17 cellular contexts compared by ENCODE assay signal in the genomic region with DNA sequence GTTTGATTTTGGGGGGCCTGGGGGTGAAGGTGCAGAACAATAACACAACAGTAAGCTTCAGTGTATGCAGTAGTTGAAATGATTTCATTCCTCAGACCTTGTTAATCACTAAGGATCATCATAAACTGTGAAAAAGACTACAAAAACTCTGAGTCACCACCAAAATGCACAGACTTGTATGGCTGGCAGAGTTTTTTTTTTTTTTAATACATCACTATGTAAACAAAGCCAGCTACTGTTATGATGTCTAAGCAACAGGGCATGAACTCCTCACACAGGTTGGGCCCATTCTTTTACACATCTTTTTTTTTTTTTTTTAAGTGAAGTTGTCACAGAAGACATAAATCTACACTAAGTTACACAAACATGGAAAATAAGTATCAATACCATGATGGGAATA.
A peak's percentile ranks its signal among the peaks of the same experiment; 100 is the strongest.
DNase-seq lines count a peak whose midpoint lies in the region; ATAC-seq, FAIRE-seq and TF ChIP-seq lines count a peak whose summit lies in the region.
"Had no signal": no experiment of that assay in that cellular context is flagged by ENCODE, and none has a peak within 500 bp of the region (broad histone marks: within the 10 kb centered on the region; RNA-seq: fewer than 3 reads in every experiment).

No MANE protein-coding gene starts in this region.

- intact Hi-C loops in activated CD8-positive, alpha-beta T cell treated with anti-CD3 and anti-CD28 coated beads for 36 hours (cut with micrococcal nuclease), result no loop called here

- H3K4me1 Mint-ChIP-seq in activated CD8-positive, alpha-beta T cell treated with anti-CD3 and anti-CD28 coated beads for 36 hours (ENCODE audit: low read depth), result no peaks in the 10 kb centered on the region
- H3K4me1 Mint-ChIP-seq in progenitor cell of endocrine pancreas (ENCODE audit: low read depth) (peaks cover 2% of the 10 kb centered on the region), H9 (peaks cover 0 to 3% of the 10 kb centered on the region in 2 experiments; a peak in 3 of 4 replicates)
- H3K4me1 Mint-ChIP-seq: stimulated activated naive B cell treated with anti-CD40 and anti-IgM and Interleukin-4, amounts not matched to agents 10 μg/mL and 1 μg/mL and 100 μg/mL, for 72 hours had no signal

- H3K14ac ChIP-seq in H9 (ENCODE audit: insufficient read depth, low read length), result no peak overlapping the region

- peak; percentile 88 for ATAC-seq in A549
- ATAC-seq in activated CD8-positive, alpha-beta T cell treated with anti-CD3 and anti-CD28 coated beads for 36 hours, result no peak
- ATAC-seq: left lobe of liver; stimulated activated naive B cell treated with anti-CD40 and anti-IgM and Interleukin-4, amounts not matched to agents 10 μg/mL and 1 μg/mL and 100 μg/mL, for 72 hours had no signal

- peak overlapping the region; percentile 41 for H3K4me2 ChIP-seq in A549
- no peak overlapping the region for H3K4me2 ChIP-seq in SK-N-SH
- no peak overlapping the region for H3K4me2 ChIP-seq in H9 (ENCODE audit: insufficient read depth, insufficient read length, low read length)
- H3K4me2 ChIP-seq: BLaER1 had no signal

- H2AK5ac ChIP-seq in H9 (ENCODE audit: insufficient read length, low read length), result no peak overlapping the region

- H3K79me2 ChIP-seq in SK-N-SH (ENCODE audit: insufficient read depth) (no peaks in the 10 kb centered on the region), H9 (ENCODE audit: insufficient read depth, low read length) (no peaks in the 10 kb centered on the region)

- H3K56ac ChIP-seq in H9 (ENCODE audit: insufficient read length, low read depth, low read length), result no peak overlapping the region

- H3K27ac ChIP-seq in A549 (no peak overlapping the region), SK-N-SH (ENCODE audit: low read depth in 2 of 2, low read length in 1 of 2) (peak overlapping the region in 1 of 2 experiments; percentile 44; a peak in 1 of 4 replicates), H9 (ENCODE audit: insufficient read length, low read depth, low read length) (no peak overlapping the region)
- H3K27ac ChIP-seq: BLaER1 had no signal

- POLR2A ChIA-PET in A549 (lab: Yijun Ruan, JAX) (no interaction called here), SK-N-SH (lab: Yijun Ruan, JAX) (no interaction called here)
- POLR2A ChIA-PET in activated CD8-positive, alpha-beta T cell treated with anti-CD3 and anti-CD28 coated beads for 36 hours (lab: Charles Lee), result no interaction called here

- H3T11ph ChIP-seq in H9 (ENCODE audit: low read length), result no peak overlapping the region

- H3K27me3 ChIP-seq in SK-N-SH (ENCODE audit: insufficient read depth) (no peaks in the 10 kb centered on the region), H9 (ENCODE audit: insufficient read depth, low read length) (no peaks in the 10 kb centered on the region)
- H3K27me3 ChIP-seq: BLaER1 had no signal

- no peak overlapping the region for H3K4ac ChIP-seq in H9 (ENCODE audit: low read depth, low read length)

- no peak overlapping the region for H3K23ac ChIP-seq in H9 (ENCODE audit: insufficient read length, low read depth, low read length)

- no peak overlapping the region for H2BK20ac ChIP-seq in H9 (ENCODE audit: low read depth, low read length, poor library complexity, severe bottlenecking)

- TF ChIP-seq EP300 in A549 (IDR thresholded peaks at IDR 0.05) (0 out of 5 replicates have a peak, but pooled peaks of 1 of the 2 experiments have one; percentile 15), SK-N-SH (IDR thresholded peaks at IDR 0.05; ENCODE audit: borderline replicate concordance in 1 of 2, low read depth in 1 of 2, low read length in 1 of 2) (no peak)

- no peaks in the 10 kb centered on the region for H3K36me3 ChIP-seq in SK-N-SH (replicated peaks in 1 of 2; ENCODE audit: control insufficient read depth in 1 of 2, insufficient read depth in 2 of 2, low read length in 1 of 2)
- H3K36me3 ChIP-seq: BLaER1 had no signal

- H3K4me3 Mint-ChIP-seq in activated CD8-positive, alpha-beta T cell treated with anti-CD3 and anti-CD28 coated beads for 36 hours, result no peak overlapping the region
- H3K4me3 Mint-ChIP-seq in progenitor cell of endocrine pancreas (ENCODE audit: low read depth), result no peak overlapping the region
- no peak overlapping the region for H3K4me3 Mint-ChIP-seq in H9
- H3K4me3 Mint-ChIP-seq: stimulated activated naive B cell treated with anti-CD40 and anti-IgM and Interleukin-4, amounts not matched to agents 10 μg/mL and 1 μg/mL and 100 μg/mL, for 72 hours had no signal

- H3K79me1 ChIP-seq in H9 (ENCODE audit: insufficient read depth, low read depth, low read length, poor library complexity, severe bottlenecking), result no peaks in the 10 kb centered on the region

- no peak overlapping the region for H4K91ac ChIP-seq in H9 (ENCODE audit: insufficient read length, low read depth, low read length)

- no peak overlapping the region for H2BK15ac ChIP-seq in H9 (ENCODE audit: low read depth, low read length)

- DNase-seq in A549 (ENCODE audit: low read depth in 1 of 2, low spot score in 1 of 2) (peak; percentile 39 to 76), H54 (ENCODE audit: insufficient read length, low spot score) (peak; percentile 18), SK-N-SH (peak; percentile 1), fibroblast of villous mesenchyme (ENCODE audit: low read depth) (peak; percentile 78), progenitor cell of endocrine pancreas (ENCODE audit: low spot score, unreplicated experiment) (no peak), H9 (no peak), NCI-H1048 (lab: John Stamatoyannopoulos, UW) (no peak)
- DNase-seq in activated CD8-positive, alpha-beta T cell treated with anti-CD3 and anti-CD28 coated beads for 36 hours, result no peak
- DNase-seq: GOT3; Kasumi-1; NCI-H524 treated with DMSO at 0.1 percent for 48 hours; nucleus accumbens; stimulated activated naive B cell treated with anti-CD40 and anti-IgM and Interleukin-4, amounts not matched to agents 10 μg/mL and 1 μg/mL and 100 μg/mL, for 72 hours; T-helper 2 cell had no signal

- H2BK120ac ChIP-seq in H9 (ENCODE audit: low read depth, low read length, poor library complexity, severe bottlenecking), result no peak overlapping the region

- no peaks in the 10 kb centered on the region for H3K36me3 Mint-ChIP-seq in activated CD8-positive, alpha-beta T cell treated with anti-CD3 and anti-CD28 coated beads for 36 hours (ENCODE audit: low read depth)
- peaks cover 5% of the 10 kb centered on the region for H3K36me3 Mint-ChIP-seq in progenitor cell of endocrine pancreas (ENCODE audit: insufficient read depth)
- H3K36me3 Mint-ChIP-seq in H9 (ENCODE audit: insufficient read depth in 1 of 3, low read depth in 3 of 3), result no peaks in the 10 kb centered on the region
- H3K36me3 Mint-ChIP-seq: stimulated activated naive B cell treated with anti-CD40 and anti-IgM and Interleukin-4, amounts not matched to agents 10 μg/mL and 1 μg/mL and 100 μg/mL, for 72 hours had no signal

- peaks cover under 1% of the 10 kb centered on the region for H3K9me3 Mint-ChIP-seq in activated CD8-positive, alpha-beta T cell treated with anti-CD3 and anti-CD28 coated beads for 36 hours
- H3K9me3 Mint-ChIP-seq in progenitor cell of endocrine pancreas (ENCODE audit: low read depth) (no peaks in the 10 kb centered on the region), H9 (no peaks in the 10 kb centered on the region)
- H3K9me3 Mint-ChIP-seq: stimulated activated naive B cell treated with anti-CD40 and anti-IgM and Interleukin-4, amounts not matched to agents 10 μg/mL and 1 μg/mL and 100 μg/mL, for 72 hours had no signal

- H3K4me3 ChIP-seq in A549, result no peak overlapping the region
- H3K4me3 ChIP-seq in SK-N-SH (ENCODE audit: low read depth in 2 of 2, low read length in 1 of 2), result no peak overlapping the region
- no peak overlapping the region for H3K4me3 ChIP-seq in fibroblast of villous mesenchyme (ENCODE audit: low read depth, low read length)
- H3K4me3 ChIP-seq: BLaER1 had no signal

- no peak overlapping the region for H4K5ac ChIP-seq in H9 (ENCODE audit: insufficient read length, low read depth, low read length)

- no peak for TF ChIP-seq POLR2A in A549 (IDR thresholded peaks at IDR 0.05; ENCODE audit: low read length)
- TF ChIP-seq POLR2A in H54 (IDR thresholded peaks at IDR 0.05; ENCODE audit: low read depth, low read length), result no peak

- H4K20me1 ChIP-seq in SK-N-SH (ENCODE audit: insufficient read depth) (no peaks in the 10 kb centered on the region), H9 (ENCODE audit: control insufficient read depth, insufficient read depth, insufficient read length) (no peaks in the 10 kb centered on the region)
- H4K20me1 ChIP-seq: BLaER1 had no signal

- TF ChIP-seq RAD21 in A549 (conservative IDR thresholded peaks at IDR 0.05 in 1 of 2, IDR thresholded peaks at IDR 0.05 in 1 of 2) (0 out of 5 replicates have a peak, but pooled peaks of 1 of the 2 experiments have one; percentile 8), SK-N-SH (IDR thresholded peaks at IDR 0.05; ENCODE audit: low read length) (no peak)

- no peak overlapping the region for H2BK5ac ChIP-seq in H9 (ENCODE audit: insufficient read length, low read length)

- no peaks in the 10 kb centered on the region for H3K27me3 Mint-ChIP-seq in activated CD8-positive, alpha-beta T cell treated with anti-CD3 and anti-CD28 coated beads for 36 hours
- H3K27me3 Mint-ChIP-seq in progenitor cell of endocrine pancreas (no peaks in the 10 kb centered on the region), H9 (ENCODE audit: low read depth) (no peaks in the 10 kb centered on the region)
- H3K27me3 Mint-ChIP-seq: stimulated activated naive B cell treated with anti-CD40 and anti-IgM and Interleukin-4, amounts not matched to agents 10 μg/mL and 1 μg/mL and 100 μg/mL, for 72 hours had no signal

- no peak overlapping the region for H3K27ac Mint-ChIP-seq in activated CD8-positive, alpha-beta T cell treated with anti-CD3 and anti-CD28 coated beads for 36 hours
- H3K27ac Mint-ChIP-seq in progenitor cell of endocrine pancreas, result no peak overlapping the region
- no peak overlapping the region for H3K27ac Mint-ChIP-seq in H9
- H3K27ac Mint-ChIP-seq: stimulated activated naive B cell treated with anti-CD40 and anti-IgM and Interleukin-4, amounts not matched to agents 10 μg/mL and 1 μg/mL and 100 μg/mL, for 72 hours had no signal

- H3K4me1 ChIP-seq in A549 (peaks cover 13% of the 10 kb centered on the region; the same call in 1 of the 3 replicates), SK-N-SH (ENCODE audit: control insufficient read depth in 1 of 2, insufficient read depth in 2 of 2, low read depth in 1 of 2, low read length in 1 of 2) (no peaks in the 10 kb centered on the region), H9 (ENCODE audit: insufficient read depth, low read length) (no peaks in the 10 kb centered on the region; the same call in 1 of the 2 replicates)
- H3K4me1 ChIP-seq: BLaER1 had no signal

- H2BK12ac ChIP-seq in H9 (ENCODE audit: insufficient read length, low read depth, low read length), result no peak overlapping the region

- H4K8ac ChIP-seq in H9 (replicated peaks; ENCODE audit: insufficient read length, low read depth, low read length), result no peak overlapping the region

- H3K9ac ChIP-seq in SK-N-SH, result no peak overlapping the region
- no peak overlapping the region for H3K9ac ChIP-seq in H9 (ENCODE audit: extremely low read depth, insufficient read length, low read length)
- H3K9ac ChIP-seq: BLaER1 had no signal

- H3K9me2 ChIP-seq in SK-N-SH, result no peaks in the 10 kb centered on the region

- TF ChIP-seq CTCF in A549 (IDR thresholded peaks at IDR 0.05), result no peak
- TF ChIP-seq CTCF in SK-N-SH (IDR thresholded peaks at IDR 0.05), result no peak
- no peak for TF ChIP-seq CTCF in fibroblast of villous mesenchyme (IDR thresholded peaks at IDR 0.05; ENCODE audit: insufficient read depth, low read depth, low read length)
- TF ChIP-seq CTCF in activated CD8-positive, alpha-beta T cell treated with anti-CD3 and anti-CD28 coated beads for 36 hours (IDR thresholded peaks at IDR 0.05), result no peak
- TF ChIP-seq CTCF in progenitor cell of endocrine pancreas (IDR thresholded peaks at IDR 0.05; ENCODE audit: unreplicated experiment), result no peak
- no peak for TF ChIP-seq CTCF in H9 (conservative IDR thresholded peaks at IDR 0.05)

- CTCF ChIA-PET in A549 (lab: Yijun Ruan, JAX), result interaction anchor here (0.6 kb wide), 1 partner anchor 408 kb away, joined by 3 read pairs; no protein-coding TSS in a partner anchor
- CTCF ChIA-PET in SK-N-SH (lab: Yijun Ruan, JAX), result interaction anchor here (0.7 kb wide), 1 partner anchor 265 kb away, joined by 3 read pairs; no protein-coding TSS in a partner anchor
- CTCF ChIA-PET in activated CD8-positive, alpha-beta T cell treated with anti-CD3 and anti-CD28 coated beads for 36 hours (lab: Charles Lee), result no interaction called here

- H3K9me3 ChIP-seq in A549 (no peaks in the 10 kb centered on the region), SK-N-SH (no peaks in the 10 kb centered on the region), H9 (ENCODE audit: control insufficient read depth, low read depth, low read length) (no peaks in the 10 kb centered on the region)
- H3K9me3 ChIP-seq: BLaER1 had no signal

- no peak overlapping the region for H2AFZ ChIP-seq in SK-N-SH (ENCODE audit: low read depth)
- no peak overlapping the region for H2AFZ ChIP-seq in H9 (ENCODE audit: low read length)

- H3K18ac ChIP-seq in H9 (ENCODE audit: insufficient read length, low read depth, low read length), result no peak overlapping the region

- H3K23me2 ChIP-seq in H9 (ENCODE audit: insufficient read length, low read depth, low read length, poor library complexity, severe bottlenecking), result no peaks in the 10 kb centered on the region

- no peak for FAIRE-seq in A549 (lab: Jason Lieb, UNC)
- FAIRE-seq in H54 (lab: Jason Lieb, UNC), result peak; percentile 62
- FAIRE-seq: GM19239 had no signal

- H3F3A ChIP-seq in SK-N-SH (replicated peaks; ENCODE audit: insufficient read depth), result no peaks in the 10 kb centered on the region

Comparison
In these comparisons a context has a peak if more than half of its experiments do, and no peak if none do; other contexts are left out.
1. DNase-seq: peak in A549 (2 of 2), H54 (single experiment), SK-N-SH (single experiment) and fibroblast of villous mesenchyme (single experiment); none in activated CD8-positive, alpha-beta T cell treated with anti-CD3 and anti-CD28 coated beads for 36 hours (single experiment), progenitor cell of endocrine pancreas (single experiment), H9 (single experiment) and NCI-H1048 (single experiment).
2. Of the 12 proteins assayed by ChIP-seq in both A549 and SK-N-SH: peak only in A549: none; only in SK-N-SH: none; in both: FOSL2; in neither: 9; mixed calls (peak in some experiments, not most) for 2.